In genomic region chr2:135475128-135475527, GRCh38 we compare ENCODE assay signal across 21 cellular contexts. TPM values are rescaled to one million over a fixed set of nuclear protein-coding genes. Genes with fewer than 3 reads are reported as not detected.
DNase-seq lines count a peak whose midpoint lies in the region; ATAC-seq and TF ChIP-seq lines count a peak whose summit lies in the region.
"Had no signal": no experiment of that assay in that cellular context is flagged by ENCODE, and none has a peak within 500 bp of the region (broad histone marks: within the 10 kb centered on the region; RNA-seq: fewer than 3 reads in every experiment).

No MANE protein-coding gene starts in this region.

- H3K4me2 ChIP-seq in OCI-LY3 (ENCODE audit: low read length) = peak overlapping the region; percentile 38
- H3K4me2 ChIP-seq: A549; BLaER1 treated with 17β-estradiol and CSF1 and Interleukin-3, amounts not matched to agents 10 nM and 100 nM; GM23338 had no signal

- in situ Hi-C loops in gastrocnemius medialis (cut with MboI; ENCODE audit: low sequenced_read_pairs in 4 of 4) = loop anchor here in 3 of 4 donors (10.0 to 25.0 kb wide), 3 partner anchors 137 to 240 kb away; no protein-coding TSS in a partner anchor

- H3K27ac ChIP-seq in OCI-LY3 (ENCODE audit: low read length) (no peak overlapping the region), gastrocnemius medialis (no peak overlapping the region)
- H3K27ac ChIP-seq: A549; BLaER1 treated with 17β-estradiol and CSF1 and Interleukin-3, amounts not matched to agents 10 nM and 100 nM had no signal

- peak; percentile 43 for ATAC-seq in GM19351 (IDR thresholded peaks at IDR 0.05; ENCODE audit: unreplicated experiment)
- ATAC-seq in HG03457 (IDR thresholded peaks at IDR 0.05; ENCODE audit: unreplicated experiment) = no peak
- no peak for ATAC-seq in gastrocnemius medialis
- ATAC-seq in HG03439 (IDR thresholded peaks at IDR 0.05; ENCODE audit: unreplicated experiment) = no peak
- ATAC-seq: A549, GM23338, HCT116 had no signal

- TF ChIP-seq POLR2A in gastrocnemius medialis (IDR thresholded peaks at IDR 0.05) = no peak

- H3K9ac ChIP-seq in OCI-LY3 (ENCODE audit: low read length) = no peak overlapping the region
- H3K9ac ChIP-seq: BLaER1 treated with 17β-estradiol and CSF1 and Interleukin-3, amounts not matched to agents 10 nM and 100 nM had no signal

- H3K9me3 ChIP-seq in OCI-LY3 (ENCODE audit: insufficient read depth, low read length) (no peaks in the 10 kb centered on the region), gastrocnemius medialis (no peaks in the 10 kb centered on the region)
- H3K9me3 ChIP-seq: A549; BE2C; BLaER1 treated with 17β-estradiol and CSF1 and Interleukin-3, amounts not matched to agents 10 nM and 100 nM had no signal

- H3K27me3 ChIP-seq in OCI-LY3 (ENCODE audit: low read depth, low read length) (no peaks in the 10 kb centered on the region), gastrocnemius medialis (no peaks in the 10 kb centered on the region)
- H3K27me3 ChIP-seq: BE2C; BLaER1 treated with 17β-estradiol and CSF1 and Interleukin-3, amounts not matched to agents 10 nM and 100 nM had no signal

- H3K4me3 ChIP-seq in GM12865 (ENCODE audit: low read depth, low read length) (no peak overlapping the region), OCI-LY3 (ENCODE audit: low read length) (no peak overlapping the region), gastrocnemius medialis (no peak overlapping the region)
- H3K4me3 ChIP-seq: A549; BLaER1 treated with 17β-estradiol and CSF1 and Interleukin-3, amounts not matched to agents 10 nM and 100 nM; GM23338 had no signal

- no peaks in the 10 kb centered on the region for H4K20me1 ChIP-seq in OCI-LY3 (ENCODE audit: insufficient read depth, low read length)
- H4K20me1 ChIP-seq: BLaER1 treated with 17β-estradiol and CSF1 and Interleukin-3, amounts not matched to agents 10 nM and 100 nM had no signal

- H3K4me1 ChIP-seq in OCI-LY3 (ENCODE audit: low read length) = peaks cover 20% of the 10 kb centered on the region
- peaks cover 3 to 9% of the 10 kb centered on the region in 2 donors for H3K4me1 ChIP-seq in gastrocnemius medialis
- H3K4me1 ChIP-seq: A549; BE2C; BLaER1 treated with 17β-estradiol and CSF1 and Interleukin-3, amounts not matched to agents 10 nM and 100 nM had no signal

- H3K79me2 ChIP-seq in OCI-LY3 (ENCODE audit: low read length) = no peaks in the 10 kb centered on the region

- no peaks in the 10 kb centered on the region for H3K36me3 ChIP-seq in OCI-LY3 (replicated peaks; ENCODE audit: low read depth, low read length)
- no peaks in the 10 kb centered on the region for H3K36me3 ChIP-seq in gastrocnemius medialis
- H3K36me3 ChIP-seq: BE2C; BLaER1 treated with 17β-estradiol and CSF1 and Interleukin-3, amounts not matched to agents 10 nM and 100 nM had no signal

- no peak overlapping the region for H2AFZ ChIP-seq in OCI-LY3 (ENCODE audit: low read depth, low read length)
- H2AFZ ChIP-seq: GM23338 had no signal

- TF ChIP-seq CTCF in GM12865 (IDR thresholded peaks at IDR 0.05; ENCODE audit: insufficient read depth, low read depth, low read length, missing control alignments) (no peak), OCI-LY3 (IDR thresholded peaks at IDR 0.05; ENCODE audit: low read depth, low read length) (no peak), gastrocnemius medialis (IDR thresholded peaks at IDR 0.05 in 4 of 5, conservative IDR thresholded peaks at IDR 0.05 in 1 of 5) (no peak)

- DNase-seq in GM12865 (ENCODE audit: low read depth) (peak; percentile 4), gastrocnemius medialis (no peak)
- DNase-seq: 8988T; ACHN; AML-193; BE2C; CD4-positive, alpha-beta T cell; CD8-positive, alpha-beta memory T cell; DMS 273 treated with DMSO at 0.1 percent for 48 hours; DMS79; EL; GDM1; H9 had no signal

- intact Hi-C loops in gastrocnemius medialis (cut with DNase I; ENCODE audit: low total_unique reads) = loop anchor here (2.0 kb wide), 2 partner anchors 126 to 236 kb away; no protein-coding TSS in a partner anchor

RNA-seq across cellular contexts. Expression of gene ZRANB3, which starts 55.9 kb away (rescaled TPM):
- total RNA-seq in gastrocnemius medialis = 1 to 10 TPM; 1.9 to 4.8 (median 2.9) TPM

RNA-seq across cellular contexts. Expression of gene R3HDM1, which starts 56.2 kb away (rescaled TPM):
- 10 to 100 TPM; 13.5 to 35.7 (median 19.1) TPM for total RNA-seq in gastrocnemius medialis
